In the genomic region with DNA sequence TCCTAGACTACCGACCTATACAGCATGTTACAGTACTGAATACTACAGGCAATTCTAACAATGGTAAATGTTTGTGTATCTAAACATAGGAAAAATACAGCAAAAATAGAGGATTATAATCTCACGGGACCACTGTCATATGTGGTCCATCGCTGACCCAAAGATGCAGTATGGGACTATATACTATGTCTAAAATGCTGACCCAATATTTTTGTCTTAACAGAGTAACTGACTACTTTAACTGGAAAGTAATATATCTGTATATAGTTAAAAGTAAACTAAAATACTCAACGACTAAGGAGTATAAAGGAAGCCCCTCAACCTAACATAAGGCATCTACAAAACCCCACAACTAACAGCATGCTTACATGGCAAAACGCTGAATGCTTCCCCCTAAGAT, we compare ENCODE assay signal across 2 cellular contexts.
TF ChIP-seq lines count a peak whose summit lies in the region.

No MANE protein-coding gene starts in this region.

TF ChIP-seq in A549, 52 proteins besides CTCF, POLR2A, EP300 and RAD21:
- peak; percentile 55 for TF ChIP-seq MAFK (IDR thresholded peaks at IDR 0.05; ENCODE audit: partially characterized antibody)
- no peak for TF ChIP-seq SREBF2 (IDR thresholded peaks at IDR 0.05)
- no peak for TF ChIP-seq KDM5A (IDR thresholded peaks at IDR 0.05)
TF ChIP-seq in A549: peak in this region for 1.

TF ChIP-seq in K562, 482 proteins besides CTCF, POLR2A, EP300 and RAD21:
- no peak for TF ChIP-seq HCFC1 (IDR thresholded peaks at IDR 0.05; ENCODE audit: low read depth, low read length)
- no peak for TF ChIP-seq SNIP1 (IDR thresholded peaks at IDR 0.05; ENCODE audit: low read depth)
- TF ChIP-seq ZBTB33 (CRISPR knock-in tag; IDR thresholded peaks at IDR 0.05) = no peak
- TF ChIP-seq, protein P1, sequence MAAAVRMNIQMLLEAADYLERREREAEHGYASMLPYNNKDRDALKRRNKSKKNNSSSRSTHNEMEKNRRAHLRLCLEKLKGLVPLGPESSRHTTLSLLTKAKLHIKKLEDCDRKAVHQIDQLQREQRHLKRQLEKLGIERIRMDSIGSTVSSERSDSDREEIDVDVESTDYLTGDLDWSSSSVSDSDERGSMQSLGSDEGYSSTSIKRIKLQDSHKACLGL (CRISPR knock-in tag; IDR thresholded peaks at IDR 0.05; ENCODE audit: borderline replicate concordance, poor library complexity, severe bottlenecking) = no peak
- TF ChIP-seq CTBP1 (IDR thresholded peaks at IDR 0.05; ENCODE audit: borderline replicate concordance) = no peak
- TF ChIP-seq, protein P2, sequence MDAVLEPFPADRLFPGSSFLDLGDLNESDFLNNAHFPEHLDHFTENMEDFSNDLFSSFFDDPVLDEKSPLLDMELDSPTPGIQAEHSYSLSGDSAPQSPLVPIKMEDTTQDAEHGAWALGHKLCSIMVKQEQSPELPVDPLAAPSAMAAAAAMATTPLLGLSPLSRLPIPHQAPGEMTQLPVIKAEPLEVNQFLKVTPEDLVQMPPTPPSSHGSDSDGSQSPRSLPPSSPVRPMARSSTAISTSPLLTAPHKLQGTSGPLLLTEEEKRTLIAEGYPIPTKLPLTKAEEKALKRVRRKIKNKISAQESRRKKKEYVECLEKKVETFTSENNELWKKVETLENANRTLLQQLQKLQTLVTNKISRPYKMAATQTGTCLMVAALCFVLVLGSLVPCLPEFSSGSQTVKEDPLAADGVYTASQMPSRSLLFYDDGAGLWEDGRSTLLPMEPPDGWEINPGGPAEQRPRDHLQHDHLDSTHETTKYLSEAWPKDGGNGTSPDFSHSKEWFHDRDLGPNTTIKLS (IDR thresholded peaks at IDR 0.05; ENCODE audit: borderline replicate concordance, low read depth) = no peak
- no peak for TF ChIP-seq RFX7 (CRISPR knock-in tag; IDR thresholded peaks at IDR 0.05)
- no peak for TF ChIP-seq ZNF174 (CRISPR knock-in tag; IDR thresholded peaks at IDR 0.05)
- peak; percentile 61 for TF ChIP-seq ZNF316 (IDR thresholded peaks at IDR 0.05)
- no peak for TF ChIP-seq SRSF3 (IDR thresholded peaks at IDR 0.05; ENCODE audit: insufficient read depth, low read length)
- TF ChIP-seq ZC3H4 (CRISPR knock-in tag; IDR thresholded peaks at IDR 0.05; ENCODE audit: borderline replicate concordance) = no peak
- TF ChIP-seq ZBTB17 (CRISPR knock-in tag; IDR thresholded peaks at IDR 0.05) = no peak
- TF ChIP-seq C11orf30 (IDR thresholded peaks at IDR 0.05; ENCODE audit: low read depth) = peak; percentile 33; the same call in 1 of the 2 replicates
- TF ChIP-seq MAFF (IDR thresholded peaks at IDR 0.05; ENCODE audit: low read length) = peak; percentile 6; the same call in 1 of the 2 replicates
- no peak for TF ChIP-seq ARID4B (CRISPR knock-in tag; IDR thresholded peaks at IDR 0.05)
- no peak for TF ChIP-seq KHSRP (IDR thresholded peaks at IDR 0.05)
- TF ChIP-seq WHSC1 (IDR thresholded peaks at IDR 0.05; ENCODE audit: low read length) = no peak
- TF ChIP-seq, protein P3, sequence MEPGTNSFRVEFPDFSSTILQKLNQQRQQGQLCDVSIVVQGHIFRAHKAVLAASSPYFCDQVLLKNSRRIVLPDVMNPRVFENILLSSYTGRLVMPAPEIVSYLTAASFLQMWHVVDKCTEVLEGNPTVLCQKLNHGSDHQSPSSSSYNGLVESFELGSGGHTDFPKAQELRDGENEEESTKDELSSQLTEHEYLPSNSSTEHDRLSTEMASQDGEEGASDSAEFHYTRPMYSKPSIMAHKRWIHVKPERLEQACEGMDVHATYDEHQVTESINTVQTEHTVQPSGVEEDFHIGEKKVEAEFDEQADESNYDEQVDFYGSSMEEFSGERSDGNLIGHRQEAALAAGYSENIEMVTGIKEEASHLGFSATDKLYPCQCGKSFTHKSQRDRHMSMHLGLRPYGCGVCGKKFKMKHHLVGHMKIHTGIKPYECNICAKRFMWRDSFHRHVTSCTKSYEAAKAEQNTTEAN (CRISPR knock-in tag; IDR thresholded peaks at IDR 0.05) = no peak
- no peak for TF ChIP-seq ZBTB34 (CRISPR knock-in tag; IDR thresholded peaks at IDR 0.05)
- no peak for TF ChIP-seq ZNF507 (tag; conservative IDR thresholded peaks at IDR 0.05)
TF ChIP-seq in K562: peak in this region for 3.
